In genomic region chr1:38835230-38835827, GRCh38 we compare ENCODE assay signal across 8 cellular contexts. TPM values are rescaled to one million over a fixed set of nuclear protein-coding genes. Genes with fewer than 3 reads are reported as not detected.
DNase-seq lines count a peak whose midpoint lies in the region; ATAC-seq, FAIRE-seq and TF ChIP-seq lines count a peak whose summit lies in the region.

No MANE protein-coding gene starts in this region.

- H2AFZ ChIP-seq in K562 (ENCODE audit: low read depth, low read length), result no peak overlapping the region

- H3K9me3 ChIP-seq in K562 (replicated peaks; ENCODE audit: control insufficient read depth, insufficient read depth, low read depth, low read length), result no peaks in the 10 kb centered on the region
- H3K9me3 ChIP-seq in iPS DF 6.9 (ENCODE audit: control insufficient read depth, insufficient read depth, low read length), result no peaks in the 10 kb centered on the region

- ATAC-seq in K562, result peak; percentile 98
- no peak for ATAC-seq in HG02571 (IDR thresholded peaks at IDR 0.05; ENCODE audit: unreplicated experiment)

- POLR2A ChIA-PET in RWPE1 (lab: Yijun Ruan, JAX; ENCODE audit: low non-redundant PET) (no interaction called here), K562 (lab: Yijun Ruan, JAX) (interaction anchor here (0.6 to 1.3 kb wide), 8 partner anchors 10 to 827 kb away, joined by 3 to 6 read pairs (median 3); no protein-coding TSS in a partner anchor)

- TF ChIP-seq RAD21 in K562 (CRISPR knock-in tag; conservative IDR thresholded peaks at IDR 0.05 in 1 of 2, IDR thresholded peaks at IDR 0.05 in 1 of 2), result peak; percentile 91 to 98

- in situ Hi-C loops in K562 (cut with MboI), result no loop called here

- 15% methylated on average over 2 of the region's 2 CpGs for WGBS in K562 (ENCODE audit: insufficient coverage, low coverage, missing lambda C conversion rate)
- no CpG with 5 or more reads among the region's 2 CpGs for WGBS in iPS DF 6.9 (ENCODE audit: insufficient coverage, insufficient read length)

- TF ChIP-seq EP300 in K562 (IDR thresholded peaks at IDR 0.05; ENCODE audit: low read length), result no peak

- TF ChIP-seq CTCF in NB4 (IDR thresholded peaks at IDR 0.05; ENCODE audit: low read depth, low read length) (peak; percentile 58), RWPE1 (conservative IDR thresholded peaks at IDR 0.05; ENCODE audit: low read depth) (peak; percentile 72), K562 (IDR thresholded peaks at IDR 0.05 in 2 of 3, conservative IDR thresholded peaks at IDR 0.05 in 1 of 3; ENCODE audit: insufficient read depth in 2 of 3, low read depth in 1 of 3, low read length in 3 of 3) (peak; percentile 79 to 91 (median 86))

- H3K4me2 ChIP-seq in K562 (ENCODE audit: insufficient read depth, low read length), result no peak overlapping the region

- FAIRE-seq in GM18507 (lab: Jason Lieb, UNC), result peak; percentile 86
- FAIRE-seq in K562 (lab: Jason Lieb, UNC), result peak; percentile 98

- CTCF ChIA-PET in RWPE1 (lab: Yijun Ruan, JAX) (interaction anchor here (0.5 to 1.7 kb wide), 20 partner anchors 10 to 976 kb away, joined by 3 to 28 read pairs (median 3); no protein-coding TSS in a partner anchor), K562 (lab: Yijun Ruan, JAX; ENCODE audit: low intra/inter-chr PET ratio) (interaction anchor here (0.7 to 2.9 kb wide), 5 partner anchors 19 to 945 kb away, joined by 3 to 17 read pairs (median 3); no protein-coding TSS in a partner anchor)

- H3K36me3 ChIP-seq in K562 (ENCODE audit: control insufficient read depth, insufficient read depth, low read length) (peaks cover 16% of the 10 kb centered on the region; the same call in 1 of the 3 replicates), iPS DF 6.9 (ENCODE audit: control insufficient read depth, insufficient read depth, low read length) (no peaks in the 10 kb centered on the region)

- no peak for TF ChIP-seq POLR2A in NB4 (IDR thresholded peaks at IDR 0.05; ENCODE audit: extremely low read depth, insufficient read length)
- TF ChIP-seq POLR2A in K562 (conservative IDR thresholded peaks at IDR 0.05), result no peak

- H3K27ac ChIP-seq in RWPE1 (no peak overlapping the region), K562 (ENCODE audit: extremely low read depth, low read depth, low read length) (no peak overlapping the region), iPS DF 6.9 (ENCODE audit: low read length) (no peak overlapping the region)

- H3K9ac ChIP-seq in K562 (ENCODE audit: insufficient read depth in 1 of 2, low read depth in 2 of 2, low read length in 2 of 2), result no peak overlapping the region

- BruUV-seq in K562 (replicated peaks; lab: Mats Ljungman, UMichigan), result no TSS peak

- intact Hi-C loops in K562 (cut with micrococcal nuclease), result loop anchor here (5.0 kb wide), 2 partner anchors 228 to 798 kb away; no protein-coding TSS in a partner anchor

- no peaks in the 10 kb centered on the region for H3K79me2 ChIP-seq in K562 (ENCODE audit: control insufficient read depth, insufficient read depth, low read length)

- no peaks in the 10 kb centered on the region for H4K20me1 ChIP-seq in K562 (replicated peaks; ENCODE audit: control insufficient read depth, insufficient read depth, low read length)

- no peaks in the 10 kb centered on the region for H3K9me1 ChIP-seq in K562 (ENCODE audit: control insufficient read depth, insufficient read depth, low read length)

- peaks cover 0 to 9% of the 10 kb centered on the region in 2 experiments; a peak in 2 of 5 replicates for H3K4me1 ChIP-seq in K562 (replicated peaks in 1 of 2; ENCODE audit: control insufficient read depth in 2 of 2, insufficient read depth in 2 of 2, low read length in 2 of 2)
- H3K4me1 ChIP-seq in iPS DF 6.9 (ENCODE audit: control insufficient read depth, insufficient read depth, low read length), result no peaks in the 10 kb centered on the region

- H3K4me3 ChIP-seq in NB4 (ENCODE audit: low read depth, low read length) (no peak overlapping the region), K562 (no peak overlapping the region), iPS DF 6.9 (ENCODE audit: low read length) (no peak overlapping the region)

- peak; percentile 92 for DNase-seq in Ammon's horn (ENCODE audit: low spot score)
- DNase-seq in GM18507 (ENCODE audit: extremely low spot score, insufficient read length, low read depth), result peak; percentile 45
- DNase-seq in NB4 (ENCODE audit: low read depth), result peak; percentile 88
- DNase-seq in RWPE1 (ENCODE audit: low spot score), result peak; percentile 62
- DNase-seq in K562 (ENCODE audit: extremely low read depth in 1 of 4, low spot score in 3 of 4), result peak; percentile 71 to 92 (median 78)
- peak; percentile 85 for DNase-seq in iPS DF 6.9 (ENCODE audit: low read depth, low spot score)
- DNase-seq in smooth muscle cell of the brain vasculature (ENCODE audit: low read depth, low spot score), result peak; percentile 60

- H3K27me3 ChIP-seq in K562 (ENCODE audit: control insufficient read depth in 2 of 2, insufficient read depth in 2 of 2, low read length in 2 of 2), result 0 out of 5 replicates have a peak, but pooled peaks cover 0 to 3% of the 10 kb centered on the region in 2 experiments
- H3K27me3 ChIP-seq in iPS DF 6.9 (ENCODE audit: control insufficient read depth, insufficient read depth, low read length), result no peaks in the 10 kb centered on the region

TF ChIP-seq in K562, 482 proteins besides CTCF, POLR2A, EP300 and RAD21 (continues in another document):
- no peak for TF ChIP-seq HMBOX1 (IDR thresholded peaks at IDR 0.05)
- TF ChIP-seq ZNF354B (CRISPR knock-in tag; IDR thresholded peaks at IDR 0.05), result no peak
- TF ChIP-seq SETDB1 (IDR thresholded peaks at IDR 0.05; ENCODE audit: low read length), result no peak

RNA-seq across cellular contexts. Expression of gene RRAGC, which starts 24.2 kb away (rescaled TPM):
- 9.8 and 29.7 TPM in 2 replicates for total RNA-seq in K562 (2011; cell fraction: chromatin; rRNA removed; ENCODE audit: low replicate concordance)
- 6.5 and 6.7 TPM in 2 replicates for total RNA-seq in K562 (2011; cell fraction: nucleolus; rRNA removed)
- 12.3 and 24.0 TPM in 2 replicates for total RNA-seq in K562 (2011; cell fraction: nucleoplasm; rRNA removed)
- 3.9 and 4.4 TPM in 2 replicates for total RNA-seq in K562 (2014; rRNA removed)
- total RNA-seq in K562 (2014; rRNA removed; fragmentation: Illumina TruSeq; extraction: Trizol), result 10.7 and 11.9 TPM in 2 replicates
- 13.1 and 13.4 TPM in 2 replicates for total RNA-seq in K562 (2015; rRNA removed; fragmentation: Illumina TruSeq; extraction: Trizol)
- total RNA-seq in K562 (2021), result 13.6 and 14.6 TPM in 2 replicates
- polyA plus RNA-seq in K562 (2011; rRNA removed), result 9.4 and 10.9 TPM in 2 replicates
- polyA plus RNA-seq in K562 (2011; cell fraction: cytosol; rRNA removed), result 2.7 and 7.6 TPM in 2 replicates
- 3.3 and 4.9 TPM in 2 replicates for polyA plus RNA-seq in K562 (2011; cell fraction: nucleus; rRNA removed)
- polyA plus RNA-seq in K562 (2012), result 18.3 and 27.8 TPM in 2 replicates
- polyA plus RNA-seq in K562 (2014; fragmentation: Illumina TruSeq; extraction: Trizol), result 14.2 and 14.8 TPM in 2 replicates
- 10 to 100 TPM; 10.4 to 16.9 TPM for polyA plus RNA-seq in K562 (2014; fragmentation: Nextera tagmentation; extraction: Ambion mirVana)
- polyA plus RNA-seq in K562 (2014; rRNA removed), result 7.3 and 10.6 TPM in 2 replicates
- polyA minus RNA-seq in K562 (2011; rRNA and poly(A)+ RNA removed), result 8.5 and 10.3 TPM in 2 replicates
- polyA minus RNA-seq in K562 (2011; cell fraction: cytosol; rRNA and poly(A)+ RNA removed), result 5.1 and 5.2 TPM in 2 replicates
- polyA minus RNA-seq in K562 (2011; cell fraction: nucleus; rRNA and poly(A)+ RNA removed), result 2.2 and 6.1 TPM in 2 replicates

RNA-seq across cellular contexts. Expression of gene MYCBP, which starts 37.8 kb away (rescaled TPM):
- total RNA-seq in K562 (2011; cell fraction: chromatin; rRNA removed; ENCODE audit: low replicate concordance), result 4.2 and 8.4 TPM in 2 replicates
- total RNA-seq in K562 (2011; cell fraction: nucleolus; rRNA removed), result 4.3 and 4.8 TPM in 2 replicates
- 12.2 and 25.1 TPM in 2 replicates for total RNA-seq in K562 (2011; cell fraction: nucleoplasm; rRNA removed)
- total RNA-seq in K562 (2014; rRNA removed), result 32.3 and 33.5 TPM in 2 replicates
- total RNA-seq in K562 (2014; rRNA removed; fragmentation: Illumina TruSeq; extraction: Trizol), result 76.2 and 86.3 TPM in 2 replicates
- total RNA-seq in K562 (2015; rRNA removed; fragmentation: Illumina TruSeq; extraction: Trizol), result 43.9 and 49.6 TPM in 2 replicates
- 78.9 and 92.3 TPM in 2 replicates for total RNA-seq in K562 (2021)
- polyA plus RNA-seq in K562 (2011; rRNA removed), result 61.3 and 72.9 TPM in 2 replicates
- 28.2 and 58.9 TPM in 2 replicates for polyA plus RNA-seq in K562 (2011; cell fraction: cytosol; rRNA removed)
- polyA plus RNA-seq in K562 (2011; cell fraction: nucleus; rRNA removed), result 14.8 and 26.1 TPM in 2 replicates
- polyA plus RNA-seq in K562 (2012), result 40.5 and 51.2 TPM in 2 replicates
- polyA plus RNA-seq in K562 (2014; fragmentation: Illumina TruSeq; extraction: Trizol), result 64.4 and 71.2 TPM in 2 replicates
- 100 to 1,000 TPM; 227 to 253 TPM for polyA plus RNA-seq in K562 (2014; fragmentation: Nextera tagmentation; extraction: Ambion mirVana)
- polyA plus RNA-seq in K562 (2014; rRNA removed), result 51.4 and 53.7 TPM in 2 replicates
- 47.8 and 54.5 TPM in 2 replicates for polyA minus RNA-seq in K562 (2011; rRNA and poly(A)+ RNA removed)
- 16.3 and 23.9 TPM in 2 replicates for polyA minus RNA-seq in K562 (2011; cell fraction: cytosol; rRNA and poly(A)+ RNA removed)
- polyA minus RNA-seq in K562 (2011; cell fraction: nucleus; rRNA and poly(A)+ RNA removed), result 3.2 and 8.7 TPM in 2 replicates

RNA-seq across cellular contexts. Expression of gene GJA9, which starts 46.1 kb away (rescaled TPM):
- not detected in 2 replicates for total RNA-seq in K562 (2011; cell fraction: chromatin; rRNA removed; ENCODE audit: low replicate concordance)
- total RNA-seq in K562 (2011; cell fraction: nucleolus; rRNA removed), result not detected in 2 replicates
- total RNA-seq in K562 (2011; cell fraction: nucleoplasm; rRNA removed), result not detected in 2 replicates
- total RNA-seq in K562 (2014; rRNA removed) (not detected in 2 replicates), K562 (2014; rRNA removed; fragmentation: Illumina TruSeq; extraction: Trizol) (not detected in 2 replicates), K562 (2015; rRNA removed; fragmentation: Illumina TruSeq; extraction: Trizol) (not detected in 2 replicates), K562 (2021) (not detected in 2 replicates)
- polyA plus RNA-seq in K562 (2011; rRNA removed) (not detected in 2 replicates), K562 (2014; fragmentation: Illumina TruSeq; extraction: Trizol) (not detected in 2 replicates), K562 (2014; fragmentation: Nextera tagmentation; extraction: Ambion mirVana) (not detected), K562 (2014; rRNA removed) (not detected in 2 replicates)
- not detected in 2 replicates for polyA plus RNA-seq in K562 (2011; cell fraction: cytosol; rRNA removed)
- polyA plus RNA-seq in K562 (2011; cell fraction: nucleus; rRNA removed), result not detected in 2 replicates
- 0.12 and 0.13 TPM in 2 replicates for polyA plus RNA-seq in K562 (2012)
- not detected in 2 replicates for polyA minus RNA-seq in K562 (2011; rRNA and poly(A)+ RNA removed)
- not detected in 2 replicates for polyA minus RNA-seq in K562 (2011; cell fraction: cytosol; rRNA and poly(A)+ RNA removed)
- not detected in 2 replicates for polyA minus RNA-seq in K562 (2011; cell fraction: nucleus; rRNA and poly(A)+ RNA removed)
